8 cellular contexts compared by ENCODE assay signal in the genomic region with DNA sequence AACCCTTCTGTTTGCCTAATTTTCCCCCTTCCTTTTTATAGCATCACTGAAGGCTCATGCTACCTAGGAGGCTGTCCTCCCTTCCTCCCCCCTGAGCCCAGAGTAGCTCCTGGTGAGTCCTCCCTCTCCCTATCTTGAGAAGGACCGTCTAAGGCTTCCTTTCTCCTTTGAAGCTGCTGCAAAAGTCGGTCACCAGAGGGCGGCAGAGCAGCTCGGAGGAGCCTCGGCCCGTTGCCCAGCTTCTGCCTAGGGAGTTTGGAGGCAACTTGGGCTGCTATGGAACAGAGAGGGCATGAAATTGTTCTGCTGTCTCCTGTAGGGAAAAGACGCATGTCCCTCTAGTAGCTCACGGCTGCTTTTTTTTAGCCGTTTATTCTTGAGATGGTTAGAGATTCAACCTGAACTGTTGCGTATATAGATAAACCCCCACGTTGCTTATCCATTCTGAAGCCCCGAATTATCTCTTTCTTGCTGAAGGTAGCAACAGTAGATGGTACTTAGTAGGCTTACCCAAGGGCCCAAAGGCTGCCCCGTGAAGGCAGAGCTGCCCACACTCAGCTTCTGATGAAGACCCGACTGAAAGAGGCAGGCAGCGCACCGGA. TPM values are rescaled to one million over a fixed set of nuclear protein-coding genes. Genes with fewer than 3 reads are reported as not detected.
DNase-seq lines count a peak whose midpoint lies in the region; ATAC-seq and TF ChIP-seq lines count a peak whose summit lies in the region.

No MANE protein-coding gene starts in this region.

- H3K36me3 ChIP-seq in CD8-positive, alpha-beta memory T cell (ENCODE audit: insufficient read depth, low read length) = no peaks in the 10 kb centered on the region
- no peaks in the 10 kb centered on the region for H3K36me3 ChIP-seq in neural cell (ENCODE audit: insufficient read depth, low read length)
- no peaks in the 10 kb centered on the region for H3K36me3 ChIP-seq in thoracic aorta

- no peaks in the 10 kb centered on the region for H4K20me1 ChIP-seq in neural cell (ENCODE audit: insufficient read depth)

- H3K4me1 Mint-ChIP-seq in CD8-positive, alpha-beta memory T cell = peaks cover 6 to 14% (median 13%) of the 10 kb centered on the region in 3 donors
- H3K4me1 Mint-ChIP-seq in activated T-cell treated with anti-CD3 and anti-CD28 coated beads, Interleukin-2, amount 50 U/mL, for 72 hours (ENCODE audit: low read depth) = peaks cover 11% of the 10 kb centered on the region

- no peak overlapping the region for H2AFZ ChIP-seq in neural cell (ENCODE audit: low read depth, low read length)

- H3K4me3 ChIP-seq in CD8-positive, alpha-beta memory T cell (ENCODE audit: low read length) = no peak overlapping the region
- H3K4me3 ChIP-seq in HL-60 (replicated peaks; ENCODE audit: insufficient read depth, low read length) = no peak overlapping the region
- H3K4me3 ChIP-seq in neural cell (ENCODE audit: low read length) = no peak overlapping the region
- no peak overlapping the region for H3K4me3 ChIP-seq in thoracic aorta

- H3K36me3 Mint-ChIP-seq in CD8-positive, alpha-beta memory T cell = no peaks in the 10 kb centered on the region
- H3K36me3 Mint-ChIP-seq in activated T-cell treated with anti-CD3 and anti-CD28 coated beads, Interleukin-2, amount 50 U/mL, for 72 hours (ENCODE audit: insufficient read depth in 2 of 2) = no peaks in the 10 kb centered on the region

- no peaks in the 10 kb centered on the region for H3K79me2 ChIP-seq in neural cell (replicated peaks; ENCODE audit: insufficient read depth, low read length)

- no peak overlapping the region for H3K4me3 Mint-ChIP-seq in CD8-positive, alpha-beta memory T cell
- H3K4me3 Mint-ChIP-seq in activated T-cell treated with anti-CD3 and anti-CD28 coated beads, Interleukin-2, amount 50 U/mL, for 72 hours = no peak overlapping the region

- ATAC-seq in activated T-cell treated with anti-CD3 and anti-CD28 coated beads, Interleukin-2, amount 50 U/mL, for 72 hours (replicated peaks in 1 of 2) = peak; percentile 52 to 56
- peak; percentile 37 for ATAC-seq in thoracic aorta (ENCODE audit: insufficient number of reproducible peaks, low FRiP score, low read depth)

- peak; percentile 80 for TF ChIP-seq RAD21 in neural cell (conservative IDR thresholded peaks at IDR 0.05)

- H3K9me3 ChIP-seq in CD8-positive, alpha-beta memory T cell (ENCODE audit: low read length) = no peaks in the 10 kb centered on the region
- no peaks in the 10 kb centered on the region for H3K9me3 ChIP-seq in neural cell (ENCODE audit: low read length)
- no peaks in the 10 kb centered on the region for H3K9me3 ChIP-seq in thoracic aorta

- TF ChIP-seq CTCF in HL-60 (IDR thresholded peaks at IDR 0.05; ENCODE audit: insufficient read depth, low read length) = peak; percentile 89
- peak; percentile 84 for TF ChIP-seq CTCF in neural cell (IDR thresholded peaks at IDR 0.05; ENCODE audit: poor library complexity, severe bottlenecking)
- peak; percentile 74 for TF ChIP-seq CTCF in thoracic aorta (IDR thresholded peaks at IDR 0.05)

- POLR2A ChIA-PET in CD8-positive, alpha-beta memory T cell (lab: Charles Lee) = no interaction called here

- H3K9me2 ChIP-seq in neural cell (ENCODE audit: insufficient read depth, low read length) = no peaks in the 10 kb centered on the region

- H3K27me3 Mint-ChIP-seq in CD8-positive, alpha-beta memory T cell = peaks cover 24 to 68% of the 10 kb centered on the region in 2 donors
- H3K27me3 Mint-ChIP-seq in activated T-cell treated with anti-CD3 and anti-CD28 coated beads, Interleukin-2, amount 50 U/mL, for 72 hours (ENCODE audit: low read depth) = peaks cover 51% of the 10 kb centered on the region

- DNase-seq in CD8-positive, alpha-beta memory T cell = peak; percentile 22 to 66 (median 40)
- DNase-seq in HL-60 (ENCODE audit: low read depth in 1 of 2, low spot score in 1 of 2) (peak; percentile 64 to 87), OCI-M1 (lab: John Stamatoyannopoulos, UW) (peak; percentile 72), fibroblast of peridontal ligament (ENCODE audit: extremely low read depth) (peak; percentile 80), thoracic aorta (ENCODE audit: low spot score) (peak; percentile 33), NCI-H1048 (lab: John Stamatoyannopoulos, UW) (no peak)
- peak; percentile 68 to 69 for DNase-seq in activated T-cell treated with anti-CD3 and anti-CD28 coated beads, Interleukin-2, amount 50 U/mL, for 72 hours

- peaks cover 2% of the 10 kb centered on the region for H3F3A ChIP-seq in neural cell (ENCODE audit: insufficient read depth, low read length, poor library complexity, severe bottlenecking)

- no peaks in the 10 kb centered on the region for H3K4me1 ChIP-seq in CD8-positive, alpha-beta memory T cell (ENCODE audit: insufficient read depth, low read length)
- peaks cover 5 to 14% of the 10 kb centered on the region in 2 donors for H3K4me1 ChIP-seq in thoracic aorta (ENCODE audit: control insufficient read depth in 1 of 2, low read depth in 2 of 2)

- H3K27ac Mint-ChIP-seq in CD8-positive, alpha-beta memory T cell = no peak overlapping the region
- no peak overlapping the region for H3K27ac Mint-ChIP-seq in activated T-cell treated with anti-CD3 and anti-CD28 coated beads, Interleukin-2, amount 50 U/mL, for 72 hours

- TF ChIP-seq EP300 in neural cell (conservative IDR thresholded peaks at IDR 0.05; ENCODE audit: poor library complexity, severe bottlenecking) = no peak

- H3K27me3 ChIP-seq in CD8-positive, alpha-beta memory T cell (ENCODE audit: insufficient read depth, low read length, poor library complexity, severe bottlenecking) = peaks cover 13% of the 10 kb centered on the region
- H3K27me3 ChIP-seq in HL-60 (ENCODE audit: insufficient read depth, poor library complexity, severe bottlenecking) (peaks cover 7% of the 10 kb centered on the region), neural cell (ENCODE audit: insufficient read depth, low read depth, low read length) (no peaks in the 10 kb centered on the region), thoracic aorta (replicated peaks; ENCODE audit: insufficient read depth) (no peaks in the 10 kb centered on the region)

- no peak overlapping the region for H3K27ac ChIP-seq in CD8-positive, alpha-beta memory T cell (ENCODE audit: low read depth, low read length)
- peak overlapping the region; percentile 43 for H3K27ac ChIP-seq in HL-60 (replicated peaks)
- no peak overlapping the region for H3K27ac ChIP-seq in neural cell (ENCODE audit: low read length)
- H3K27ac ChIP-seq in thoracic aorta = no peak overlapping the region

- CTCF ChIA-PET in CD8-positive, alpha-beta memory T cell (lab: Charles Lee) = interaction anchor here (0.7 to 5.0 kb wide), 19 partner anchors 9 to 517 kb away, joined by 3 to 59 read pairs (median 4); no protein-coding TSS in a partner anchor

- no peaks in the 10 kb centered on the region for H3K9me3 Mint-ChIP-seq in CD8-positive, alpha-beta memory T cell
- H3K9me3 Mint-ChIP-seq in activated T-cell treated with anti-CD3 and anti-CD28 coated beads, Interleukin-2, amount 50 U/mL, for 72 hours = no peaks in the 10 kb centered on the region

- no peak overlapping the region for H3K9ac ChIP-seq in neural cell (ENCODE audit: low read length)

- H3K4me2 ChIP-seq in neural cell (ENCODE audit: low read length) = no peak overlapping the region

TF ChIP-seq in neural cell, 6 proteins besides CTCF, POLR2A, EP300 and RAD21:
- TF ChIP-seq EZH2 (IDR thresholded peaks at IDR 0.05; ENCODE audit: borderline replicate concordance, insufficient read depth, low read length, poor library complexity, severe bottlenecking) (no peak), TAF1 (IDR thresholded peaks at IDR 0.05; ENCODE audit: low read depth) (no peak), SMC3 (conservative IDR thresholded peaks at IDR 0.05; ENCODE audit: poor library complexity) (peak; percentile 86), MXI1 (conservative IDR thresholded peaks at IDR 0.05; ENCODE audit: poor library complexity, severe bottlenecking) (no peak), POLR2AphosphoS5 (IDR thresholded peaks at IDR 0.05) (no peak)

RNA-seq across cellular contexts. Expression of gene WNT5B, which starts 5.7 kb away (rescaled TPM):
- not detected for total RNA-seq in CD8-positive, alpha-beta memory T cell
- polyA plus RNA-seq in CD8-positive, alpha-beta memory T cell = not detected
- under 1 TPM; 0.22 to 0.51 TPM for total RNA-seq in activated T-cell treated with anti-CD3 and anti-CD28 coated beads, Interleukin-2, amount 50 U/mL, for 72 hours
- 17.0 and 17.4 TPM in 2 replicates for polyA plus RNA-seq in neural cell
- 23.3 and 28.7 TPM in 2 replicates for polyA minus RNA-seq in neural cell
- 1 to 10 TPM; 2.3 to 3.1 TPM for total RNA-seq in thoracic aorta

RNA-seq across cellular contexts. Expression of gene FBXL14, which starts 40.3 kb away (rescaled TPM):
- 10 to 100 TPM; 20.5 to 22.1 TPM for total RNA-seq in CD8-positive, alpha-beta memory T cell
- polyA plus RNA-seq in CD8-positive, alpha-beta memory T cell = 30.4 TPM
- total RNA-seq in activated T-cell treated with anti-CD3 and anti-CD28 coated beads, Interleukin-2, amount 50 U/mL, for 72 hours = 10 to 100 TPM; 18.1 to 19.9 TPM
- 15.1 and 21.8 TPM in 2 replicates for polyA plus RNA-seq in neural cell
- 49.3 and 63.3 TPM in 2 replicates for polyA minus RNA-seq in neural cell
- total RNA-seq in thoracic aorta = 10 to 100 TPM; 15.0 to 17.0 TPM

RNA-seq across cellular contexts. Expression of gene ADIPOR2, which starts 56.2 kb away (rescaled TPM):
- 10 to 100 TPM; 54.1 to 63.9 TPM for total RNA-seq in CD8-positive, alpha-beta memory T cell
- 2.4 TPM for polyA plus RNA-seq in CD8-positive, alpha-beta memory T cell
- total RNA-seq in activated T-cell treated with anti-CD3 and anti-CD28 coated beads, Interleukin-2, amount 50 U/mL, for 72 hours = 10 to 100 TPM; 37.0 to 43.5 TPM
- 18.5 and 20.7 TPM in 2 replicates for polyA plus RNA-seq in neural cell
- polyA minus RNA-seq in neural cell = 29.9 and 33.7 TPM in 2 replicates
- 10 to 100 TPM; 24.2 to 43.0 TPM for total RNA-seq in thoracic aorta
